ENCODE assay signal across 1 cellular context in genomic region chr6:139080255-139080920, GRCh38.
TF ChIP-seq lines count a peak whose summit lies in the region.

No MANE protein-coding gene starts in this region.

TF ChIP-seq in GM23338, 12 proteins besides CTCF, POLR2A, EP300 and RAD21 (continued from another document):
- no peak for TF ChIP-seq ZNF462 (CRISPR knock-in tag; IDR thresholded peaks at IDR 0.05)
- TF ChIP-seq CREB1 (CRISPR knock-in tag; IDR thresholded peaks at IDR 0.05; ENCODE audit: low read depth) = no peak
- TF ChIP-seq ZNF331 (CRISPR knock-in tag; IDR thresholded peaks at IDR 0.05; ENCODE audit: low read depth) = no peak
- TF ChIP-seq STAT1 (IDR thresholded peaks at IDR 0.05; ENCODE audit: unreplicated experiment) = no peak
- TF ChIP-seq ZNF114 (CRISPR knock-in tag; IDR thresholded peaks at IDR 0.05) = no peak
- TF ChIP-seq EZH2 (IDR thresholded peaks at IDR 0.05; ENCODE audit: low read depth, unreplicated experiment) = no peak
- no peak for TF ChIP-seq ETS1 (IDR thresholded peaks at IDR 0.05)
- no peak for TF ChIP-seq JUNB (IDR thresholded peaks at IDR 0.05; ENCODE audit: unreplicated experiment)
- TF ChIP-seq EZH2phosphoT487 (IDR thresholded peaks at IDR 0.05; ENCODE audit: unreplicated experiment) = no peak
- TF ChIP-seq REST (IDR thresholded peaks at IDR 0.05; ENCODE audit: unreplicated experiment) = no peak
- TF ChIP-seq POLR2AphosphoS5 (IDR thresholded peaks at IDR 0.05; ENCODE audit: low read depth) = no peak
